ENCODE assay signal across 8 cellular contexts in genomic region chr1:40818264-40818961, GRCh38. TPM values are rescaled to one million over a fixed set of nuclear protein-coding genes. Genes with fewer than 3 reads are reported as not detected.
DNase-seq lines count a peak whose midpoint lies in the region; ATAC-seq, FAIRE-seq and TF ChIP-seq lines count a peak whose summit lies in the region.

No MANE protein-coding gene starts in this region.

- peak overlapping the region; percentile 78 to 92 (median 87) for H3K4me3 Mint-ChIP-seq in CD4-positive, CD25-positive, alpha-beta regulatory T cell

- H3K36me3 ChIP-seq in CD4-positive, CD25-positive, alpha-beta regulatory T cell (ENCODE audit: control insufficient read depth, insufficient read depth, low read length): no peaks in the 10 kb centered on the region
- H3K36me3 ChIP-seq in right atrium auricular region: no peaks in the 10 kb centered on the region

- H3K27me3 ChIP-seq in CD4-positive, CD25-positive, alpha-beta regulatory T cell (ENCODE audit: control insufficient read depth, insufficient read depth, low read length): no peaks in the 10 kb centered on the region
- no peaks in the 10 kb centered on the region for H3K27me3 ChIP-seq in right atrium auricular region

- DNase-seq in CD4-positive, CD25-positive, alpha-beta regulatory T cell: peak; percentile 87 to 91 (median 87)
- DNase-seq in NCI-H345 treated with DMSO at 0.1 percent for 48 hours (lab: John Stamatoyannopoulos, UW; ENCODE audit: unreplicated experiment) (peak; percentile 16), activated gamma-delta T cell (lab: John Stamatoyannopoulos, UW) (peak; percentile 67), right atrium auricular region (ENCODE audit: low spot score) (no peak), H54 (ENCODE audit: insufficient read length, low spot score) (no peak), NCI-H2196 treated with DMSO at 0.1 percent for 48 hours (lab: John Stamatoyannopoulos, UW; ENCODE audit: unreplicated experiment) (no peak)
- peak; percentile 56 to 82 for DNase-seq in stimulated activated CD4-positive, alpha-beta T cell treated with anti-CD3 and anti-CD28 coated beads, Interleukin-12 subunit alpha, Interleukin-12 subunit beta, amount 100 ng/mL, for 24 hours (ENCODE audit: low read depth in 2 of 2)

- H3K9me3 ChIP-seq in CD4-positive, CD25-positive, alpha-beta regulatory T cell (ENCODE audit: control insufficient read depth in 2 of 2, low read length in 2 of 2): no peaks in the 10 kb centered on the region
- no peaks in the 10 kb centered on the region for H3K9me3 ChIP-seq in right atrium auricular region

- H3K27ac ChIP-seq in CD4-positive, CD25-positive, alpha-beta regulatory T cell (ENCODE audit: insufficient read depth, low read length, poor library complexity, severe bottlenecking): peak overlapping the region; percentile 66
- no peak overlapping the region for H3K27ac ChIP-seq in right atrium auricular region

- no peak for TF ChIP-seq CTCF in right atrium auricular region (IDR thresholded peaks at IDR 0.05)

- H3K4me1 ChIP-seq in CD4-positive, CD25-positive, alpha-beta regulatory T cell (ENCODE audit: control insufficient read depth, insufficient read depth, low read length, poor library complexity, severe bottlenecking): peaks cover 14% of the 10 kb centered on the region
- H3K4me1 ChIP-seq in right atrium auricular region: peaks cover 0 to 11% of the 10 kb centered on the region in 2 donors

- peaks cover 0 to 20% (median 5%) of the 10 kb centered on the region in 4 donors for H3K4me1 Mint-ChIP-seq in CD4-positive, CD25-positive, alpha-beta regulatory T cell

- no peaks in the 10 kb centered on the region for H3K27me3 Mint-ChIP-seq in CD4-positive, CD25-positive, alpha-beta regulatory T cell

- peak; percentile 92 to 95 for ATAC-seq in CD4-positive, CD25-positive, alpha-beta regulatory T cell (ENCODE audit: low read depth in 2 of 2)
- peak; percentile 68 for ATAC-seq in GM21717 (IDR thresholded peaks at IDR 0.05; ENCODE audit: unreplicated experiment)

- peak overlapping the region; percentile 19 for H3K4me3 ChIP-seq in CD4-positive, CD25-positive, alpha-beta regulatory T cell (ENCODE audit: low read depth, low read length)
- peak overlapping the region; percentile 29 to 48 for H3K4me3 ChIP-seq in right atrium auricular region

- no peak for FAIRE-seq in H54 (lab: Jason Lieb, UNC)

- no peak for TF ChIP-seq POLR2A in H54 (IDR thresholded peaks at IDR 0.05; ENCODE audit: low read depth, low read length)

- H3K9me3 Mint-ChIP-seq in CD4-positive, CD25-positive, alpha-beta regulatory T cell: no peaks in the 10 kb centered on the region

- no peaks in the 10 kb centered on the region for H3K36me3 Mint-ChIP-seq in CD4-positive, CD25-positive, alpha-beta regulatory T cell

- H3K27ac Mint-ChIP-seq in CD4-positive, CD25-positive, alpha-beta regulatory T cell: peak overlapping the region; percentile 77 to 92 (median 88)

RNA-seq across cellular contexts. Expression of gene KCNQ4, which starts 34.8 kb away (rescaled TPM):
- 0.44 TPM for total RNA-seq in CD4-positive, CD25-positive, alpha-beta regulatory T cell
- polyA plus RNA-seq in CD4-positive, CD25-positive, alpha-beta regulatory T cell: under 1 TPM in 3 of 4 donors, not detected in 1; 0.10 to 0.25 (median 0.13) TPM
- 1 to 10 TPM; 1.0 to 1.7 TPM for total RNA-seq in right atrium auricular region

RNA-seq across cellular contexts. Expression of gene CITED4, which starts 43.8 kb away (rescaled TPM):
- 14.8 TPM for total RNA-seq in CD4-positive, CD25-positive, alpha-beta regulatory T cell
- 10 to 100 TPM in 3 of 4 donors, 1 to 10 TPM in 1; 7.0 to 15.8 (median 13.3) TPM for polyA plus RNA-seq in CD4-positive, CD25-positive, alpha-beta regulatory T cell
- 10 to 100 TPM; 18.8 to 32.7 TPM for total RNA-seq in right atrium auricular region

Comparison
In these comparisons a context has a peak if more than half of its experiments do, and no peak if none do; other contexts are left out.
1. DNase-seq: peak in CD4-positive, CD25-positive, alpha-beta regulatory T cell (3 of 3), NCI-H345 treated with DMSO at 0.1 percent for 48 hours (single experiment), activated gamma-delta T cell (single experiment) and stimulated activated CD4-positive, alpha-beta T cell treated with anti-CD3 and anti-CD28 coated beads, Interleukin-12 subunit alpha, Interleukin-12 subunit beta, amount 100 ng/mL, for 24 hours (2 of 2); none in right atrium auricular region (single experiment), H54 (single experiment) and NCI-H2196 treated with DMSO at 0.1 percent for 48 hours (single experiment).